Comparison of ENCODE assay signal across 1 cellular context in the genomic region with DNA sequence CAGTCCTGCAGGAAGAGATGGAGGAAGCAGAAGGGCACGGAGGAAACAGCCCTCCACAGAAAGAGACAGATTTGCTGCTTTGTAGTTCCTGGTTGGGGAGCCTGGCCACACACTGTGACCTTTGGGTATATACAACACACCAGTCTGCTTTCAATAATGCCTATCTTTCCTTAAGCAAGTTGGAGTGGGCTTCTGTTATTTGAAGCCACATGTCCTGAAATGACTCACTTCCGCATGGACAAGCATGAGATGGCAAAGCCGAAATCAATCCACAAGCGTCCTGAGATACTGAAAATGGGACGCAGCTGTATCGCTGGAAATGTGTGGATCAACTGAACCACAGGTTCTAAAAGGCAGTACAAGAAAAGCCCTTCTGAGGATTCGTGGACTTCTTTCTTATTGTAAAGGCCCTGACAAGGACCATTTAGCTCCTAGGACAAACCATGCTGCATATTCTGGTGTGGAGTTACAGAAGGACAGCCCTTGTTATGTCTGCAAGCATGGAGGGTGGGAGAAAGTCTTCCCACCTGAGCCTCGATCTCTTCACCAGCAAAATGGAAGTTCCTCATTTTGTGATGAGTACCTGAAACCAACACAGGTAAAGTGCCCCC.
A peak's percentile ranks its signal among the peaks of the same experiment; 100 is the strongest.
TF ChIP-seq lines count a peak whose summit lies in the region.

No MANE protein-coding gene starts in this region.

TF ChIP-seq in endothelial cell of umbilical vein, 7 proteins besides CTCF, POLR2A, EP300 and RAD21:
- TF ChIP-seq MYC (IDR thresholded peaks at IDR 0.05; ENCODE audit: low read depth, low read length) (no peak), FOS (IDR thresholded peaks at IDR 0.05; ENCODE audit: borderline replicate concordance, insufficient read depth, low read length) (peak; percentile 17), POLR2AphosphoS5 (IDR thresholded peaks at IDR 0.05; ENCODE audit: insufficient read depth, low read depth, low read length) (no peak), EZH2 (IDR thresholded peaks at IDR 0.05; ENCODE audit: borderline replicate concordance, low read depth, low read length, severe bottlenecking) (no peak), JUN (IDR thresholded peaks at IDR 0.05; ENCODE audit: borderline replicate concordance, insufficient read depth, insufficient read length, low read depth) (peak; percentile 59)
